In genomic region chr5:112579771-112580170, GRCh38 we compare ENCODE assay signal across 18 cellular contexts.
DNase-seq lines count a peak whose midpoint lies in the region; TF ChIP-seq lines count a peak whose summit lies in the region.
"Had no signal": no experiment of that assay in that cellular context is flagged by ENCODE, and none has a peak within 500 bp of the region (broad histone marks: within the 10 kb centered on the region; RNA-seq: fewer than 3 reads in every experiment).

No MANE protein-coding gene starts in this region.

- no peak overlapping the region for H2AFZ ChIP-seq in smooth muscle cell (ENCODE audit: low read depth)
- H2AFZ ChIP-seq: GM23248 had no signal

- no peaks in the 10 kb centered on the region for H3K4me1 ChIP-seq in smooth muscle cell (ENCODE audit: low read depth)
- H3K4me1 ChIP-seq: BE2C, Caco-2, HAP-1 had no signal

- in situ Hi-C loops in ACHN (cut with HindIII; ENCODE audit: low pct_ligation_motif_present, low pct_unique_long_range_greater_than_20kb, low sequenced_read_pairs) = no loop called here

- H3K36me3 Mint-ChIP-seq in mesothelial cell of epicardium = no peaks in the 10 kb centered on the region
- no peaks in the 10 kb centered on the region for H3K36me3 Mint-ChIP-seq in activated CD4-positive, alpha-beta T cell treated with anti-CD3 and anti-CD28 coated beads, Interleukin-2, amount 10 ng/mL, durations not matched to agents 24 days and 14 days (ENCODE audit: low read depth)

- intact Hi-C loops in activated CD4-positive, alpha-beta T cell treated with anti-CD3 and anti-CD28 coated beads, Interleukin-2, amount 10 ng/mL, durations not matched to agents 24 days and 14 days (cut with micrococcal nuclease) = no loop called here

- peak; percentile 4 for DNase-seq in EH (ENCODE audit: low read depth)
- peak; percentile 23 for DNase-seq in astrocyte of the hippocampus (ENCODE audit: low read depth, low spot score)
- DNase-seq in mesothelial cell of epicardium (ENCODE audit: low spot score in 2 of 2, unreplicated experiment in 2 of 2) = no peak
- no peak for DNase-seq in smooth muscle cell (lab: John Stamatoyannopoulos, UW; ENCODE audit: unreplicated experiment)
- no peak for DNase-seq in ACHN
- no peak for DNase-seq in CD1c-positive myeloid dendritic cell (ENCODE audit: extremely low spot score)
- no peak for DNase-seq in activated CD4-positive, alpha-beta T cell treated with anti-CD3 and anti-CD28 coated beads, Interleukin-2, amount 10 ng/mL, durations not matched to agents 24 days and 14 days
- DNase-seq: 8988T; BE2C; C1 segment of cervical spinal cord; Caco-2; CD4-positive, alpha-beta T cell; DMS153; DMS79; GF-D8; GM23248 had no signal

- TF ChIP-seq CTCF in mesothelial cell of epicardium (IDR thresholded peaks at IDR 0.05; ENCODE audit: unreplicated experiment) (no peak), smooth muscle cell (IDR thresholded peaks at IDR 0.05; ENCODE audit: borderline replicate concordance, insufficient read depth, poor library complexity, severe bottlenecking) (no peak)

- no peak overlapping the region for H3K4me3 ChIP-seq in smooth muscle cell
- H3K4me3 ChIP-seq: GM23248, HAP-1 had no signal

- no peaks in the 10 kb centered on the region for H4K20me1 ChIP-seq in smooth muscle cell (ENCODE audit: low read depth)

- peaks cover 5% of the 10 kb centered on the region for H3K9me3 Mint-ChIP-seq in mesothelial cell of epicardium
- no peaks in the 10 kb centered on the region for H3K9me3 Mint-ChIP-seq in activated CD4-positive, alpha-beta T cell treated with anti-CD3 and anti-CD28 coated beads, Interleukin-2, amount 10 ng/mL, durations not matched to agents 24 days and 14 days
- H3K9me3 Mint-ChIP-seq: CD4-positive, alpha-beta T cell had no signal

- no peaks in the 10 kb centered on the region for H3K36me3 ChIP-seq in smooth muscle cell (ENCODE audit: low read depth)
- H3K36me3 ChIP-seq: BE2C, HAP-1 had no signal

- no peak overlapping the region for H3K27ac ChIP-seq in smooth muscle cell (ENCODE audit: low read depth)
- H3K27ac ChIP-seq: GM23248, HL-60 had no signal

- H3K27me3 Mint-ChIP-seq in mesothelial cell of epicardium (ENCODE audit: low read depth) = no peaks in the 10 kb centered on the region
- no peaks in the 10 kb centered on the region for H3K27me3 Mint-ChIP-seq in activated CD4-positive, alpha-beta T cell treated with anti-CD3 and anti-CD28 coated beads, Interleukin-2, amount 10 ng/mL, durations not matched to agents 24 days and 14 days

- no peak overlapping the region for H3K4me3 Mint-ChIP-seq in mesothelial cell of epicardium
- no peak overlapping the region for H3K4me3 Mint-ChIP-seq in activated CD4-positive, alpha-beta T cell treated with anti-CD3 and anti-CD28 coated beads, Interleukin-2, amount 10 ng/mL, durations not matched to agents 24 days and 14 days
- H3K4me3 Mint-ChIP-seq: CD4-positive, alpha-beta T cell had no signal

- WGBS in smooth muscle cell (ENCODE audit: low lambda C conversion rate) = 85% methylated on average over 1 of the region's 1 CpG

- H3K9ac ChIP-seq in smooth muscle cell (ENCODE audit: low read depth) = no peak overlapping the region
- H3K9ac ChIP-seq: GM23248 had no signal

- H3K4me2 ChIP-seq in smooth muscle cell = peak overlapping the region; percentile 26

- H3K9me3 ChIP-seq in smooth muscle cell (replicated peaks; ENCODE audit: low read depth) = no peaks in the 10 kb centered on the region
- H3K9me3 ChIP-seq: BE2C, Caco-2, HAP-1 had no signal

- no peaks in the 10 kb centered on the region for H3F3A ChIP-seq in smooth muscle cell (ENCODE audit: low read depth)

- no peaks in the 10 kb centered on the region for H3K27me3 ChIP-seq in smooth muscle cell (ENCODE audit: low read depth)
- H3K27me3 ChIP-seq: BE2C had no signal

- peak overlapping the region; percentile 19 for H3K27ac Mint-ChIP-seq in mesothelial cell of epicardium
- H3K27ac Mint-ChIP-seq in activated CD4-positive, alpha-beta T cell treated with anti-CD3 and anti-CD28 coated beads, Interleukin-2, amount 10 ng/mL, durations not matched to agents 24 days and 14 days = no peak overlapping the region
- H3K27ac Mint-ChIP-seq: CD4-positive, alpha-beta T cell had no signal

- H3K4me1 Mint-ChIP-seq in mesothelial cell of epicardium = peaks cover 21% of the 10 kb centered on the region
- H3K4me1 Mint-ChIP-seq in activated CD4-positive, alpha-beta T cell treated with anti-CD3 and anti-CD28 coated beads, Interleukin-2, amount 10 ng/mL, durations not matched to agents 24 days and 14 days = no peaks in the 10 kb centered on the region

- H3K79me2 ChIP-seq in smooth muscle cell (ENCODE audit: low read depth) = no peaks in the 10 kb centered on the region

Comparison
In these comparisons a context has a peak if more than half of its experiments do, and no peak if none do; other contexts are left out.
1. DNase-seq: peak in EH (single experiment) and astrocyte of the hippocampus (single experiment); none in mesothelial cell of epicardium (0 of 2), smooth muscle cell (single experiment), ACHN (single experiment), CD1c-positive myeloid dendritic cell (single experiment) and activated CD4-positive, alpha-beta T cell treated with anti-CD3 and anti-CD28 coated beads, Interleukin-2, amount 10 ng/mL, durations not matched to agents 24 days and 14 days (single experiment).